16 cellular contexts compared by ENCODE assay signal in the genomic region with DNA sequence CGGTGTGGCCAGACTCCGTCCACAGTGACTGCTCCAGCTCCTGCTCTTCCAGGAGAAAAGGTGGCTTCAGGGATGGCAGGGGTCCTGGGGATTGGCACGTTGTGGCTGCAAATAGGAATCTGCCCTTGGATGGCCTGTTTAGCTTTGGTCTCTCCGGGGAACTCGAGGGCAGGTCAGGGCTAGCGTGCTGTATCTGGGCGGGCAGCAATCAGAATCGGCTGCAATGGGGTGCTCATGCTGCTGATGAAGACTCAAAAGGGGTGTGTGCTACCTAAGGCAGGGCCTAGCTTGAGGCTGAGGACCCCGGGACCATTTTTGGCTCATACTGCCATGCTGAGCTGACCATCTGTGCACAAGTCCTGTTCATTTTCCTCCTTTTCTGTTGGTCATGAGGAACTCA.
"Had no signal": no experiment of that assay in that cellular context is flagged by ENCODE, and none has a peak within 500 bp of the region (broad histone marks: within the 10 kb centered on the region; RNA-seq: fewer than 3 reads in every experiment).

No MANE protein-coding gene starts in this region.

- H3K27ac Mint-ChIP-seq: endodermal cell had no signal

- H3K27me3 ChIP-seq: foreskin keratinocyte, hepatocyte, ovary had no signal

- DNase-seq: effector CD4-positive, alpha-beta T cell; endodermal cell; erythroblast; foreskin keratinocyte; left colon; left ventricle myocardium superior; naive thymus-derived CD4-positive, alpha-beta T cell; nephron progenitor cell; ovary; right cardiac atrium; stimulated activated CD4-positive, alpha-beta T cell treated with anti-CD3 and anti-CD28 coated beads, Interleukin-2, amount 100 ng/mL, for 48 hours; stimulated activated naive CD4-positive, alpha-beta T cell treated with Interleukin-2 at 50 U/mL for 16 hours; trophoblast cell had no signal

- H3K4me1 ChIP-seq: foreskin keratinocyte had no signal

- H3K27ac ChIP-seq: coronary artery, foreskin keratinocyte, hepatocyte, ovary had no signal

- H3K36me3 ChIP-seq: ovary had no signal

- H3K27me3 Mint-ChIP-seq: naive thymus-derived CD4-positive, alpha-beta T cell had no signal

- H2AFZ ChIP-seq: hepatocyte had no signal

- H3K4me2 ChIP-seq: hepatocyte, smooth muscle cell had no signal

- ATAC-seq: foreskin keratinocyte; left colon; left ventricle myocardium superior; naive thymus-derived CD4-positive, alpha-beta T cell; right cardiac atrium had no signal

- H3K9me3 Mint-ChIP-seq: endodermal cell; naive thymus-derived CD4-positive, alpha-beta T cell; nephron progenitor cell had no signal

- H3K4me3 Mint-ChIP-seq: endodermal cell; naive thymus-derived CD4-positive, alpha-beta T cell; nephron progenitor cell had no signal

- H3K4me3 ChIP-seq: coronary artery, hepatocyte, ovary, smooth muscle cell had no signal

- H3K9me3 ChIP-seq: ovary had no signal
